ENCODE assay signal across 30 cellular contexts in genomic region chr7:130040576-130040975, GRCh38.
"Had no signal": no experiment of that assay in that cellular context is flagged by ENCODE, and none has a peak within 500 bp of the region (broad histone marks: within the 10 kb centered on the region; RNA-seq: fewer than 3 reads in every experiment).

No MANE protein-coding gene starts in this region.

- H3K4me3 ChIP-seq: colonic mucosa, coronary artery, dorsolateral prefrontal cortex, esophagus muscularis mucosa, esophagus squamous epithelium, gastrocnemius medialis, gastroesophageal sphincter, heart left ventricle, heart right ventricle, hepatocyte had no signal

- H3K27me3 Mint-ChIP-seq: dendritic cell treated with granulocyte-macrophage colony-stimulating factor and Interleukin-4, amounts not matched to agents 40 ng/mL and 50 ng/mL, for 4 days; effector memory CD8-positive, alpha-beta T cell had no signal

- H3K36me3 ChIP-seq: colonic mucosa had no signal

- H3K4me1 ChIP-seq: colonic mucosa, esophagus muscularis mucosa, esophagus squamous epithelium, foreskin keratinocyte, gastrocnemius medialis, gastroesophageal sphincter, heart left ventricle, heart right ventricle had no signal

- H3K9me3 Mint-ChIP-seq: dendritic cell treated with granulocyte-macrophage colony-stimulating factor and Interleukin-4, amounts not matched to agents 40 ng/mL and 50 ng/mL, for 4 days; effector memory CD8-positive, alpha-beta T cell; endodermal cell had no signal

- ATAC-seq: effector memory CD8-positive, alpha-beta T cell; esophagus mucosa; foreskin keratinocyte; gastrocnemius medialis; gastroesophageal sphincter; heart left ventricle; heart right ventricle had no signal

- H3K27ac Mint-ChIP-seq: dendritic cell treated with granulocyte-macrophage colony-stimulating factor and Interleukin-4, amounts not matched to agents 40 ng/mL and 50 ng/mL, for 4 days; effector memory CD8-positive, alpha-beta T cell; endodermal cell had no signal

- H3K27me3 ChIP-seq: colonic mucosa, dorsolateral prefrontal cortex, esophagus muscularis mucosa, esophagus squamous epithelium, foreskin keratinocyte, gastrocnemius medialis, gastroesophageal sphincter, heart left ventricle, heart right ventricle, hepatocyte had no signal

- DNase-seq: colonic mucosa; cortex of kidney; dermis blood vessel endothelial cell; dorsolateral prefrontal cortex; effector CD4-positive, alpha-beta T cell; effector CD8-positive, alpha-beta T cell; effector memory CD4-positive, alpha-beta T cell; effector memory CD8-positive, alpha-beta T cell; endodermal cell; erythroblast; esophagus squamous epithelium; foreskin fibroblast; foreskin keratinocyte; foreskin melanocyte; gastrocnemius medialis; glutamatergic neuron; head of caudate nucleus; heart left ventricle; heart right ventricle had no signal

- H2AFZ ChIP-seq: hepatocyte had no signal

- H3K79me2 ChIP-seq: hepatocyte had no signal

- H3K4me1 Mint-ChIP-seq: endodermal cell had no signal

- FAIRE-seq: colon, endometrium, endothelial cell of umbilical vein, frontal cortex had no signal

- H3K27ac ChIP-seq: colonic mucosa, coronary artery, dorsolateral prefrontal cortex, epithelial cell of prostate, esophagus muscularis mucosa, esophagus squamous epithelium, foreskin keratinocyte, gastrocnemius medialis, gastroesophageal sphincter, heart left ventricle, heart right ventricle, hepatocyte had no signal

- H3K4me3 Mint-ChIP-seq: dendritic cell treated with granulocyte-macrophage colony-stimulating factor and Interleukin-4, amounts not matched to agents 40 ng/mL and 50 ng/mL, for 4 days; effector memory CD8-positive, alpha-beta T cell; endodermal cell had no signal

- H3K9me3 ChIP-seq: colonic mucosa, esophagus muscularis mucosa, esophagus squamous epithelium, gastrocnemius medialis, gastroesophageal sphincter, heart left ventricle, heart right ventricle had no signal

- H3K4me2 ChIP-seq: hepatocyte had no signal
